12 cellular contexts compared by ENCODE assay signal in the genomic region with DNA sequence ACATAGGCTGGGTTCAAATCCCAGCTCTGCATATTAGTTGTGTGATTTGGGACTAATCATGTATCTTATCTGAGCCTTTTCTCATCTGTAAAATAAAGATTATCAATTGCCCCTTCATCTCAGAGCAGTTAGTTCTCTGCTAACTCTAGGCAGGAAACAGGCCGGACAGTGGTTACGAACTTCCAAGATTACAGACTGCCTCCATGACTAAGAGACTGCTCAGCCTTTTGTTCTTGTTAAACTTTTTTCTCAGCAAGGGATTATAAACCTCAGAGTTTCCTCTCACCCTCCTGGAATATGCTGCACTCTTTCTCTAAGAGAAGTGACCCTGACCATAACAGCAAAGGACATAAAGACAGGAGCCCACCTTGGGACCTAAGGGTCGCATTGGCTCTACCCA. TPM values are rescaled to one million over a fixed set of nuclear protein-coding genes. Genes with fewer than 3 reads are reported as not detected.
DNase-seq lines count a peak whose midpoint lies in the region; ATAC-seq and TF ChIP-seq lines count a peak whose summit lies in the region.
"Had no signal": no experiment of that assay in that cellular context is flagged by ENCODE, and none has a peak within 500 bp of the region (broad histone marks: within the 10 kb centered on the region; RNA-seq: fewer than 3 reads in every experiment).

No MANE protein-coding gene starts in this region.

- 12 to 16% methylated on average over 3 of the region's 3 CpGs for WGBS in GM23248 (ENCODE audit: low coverage in 1 of 2, low lambda C conversion rate in 2 of 2, missing lambda C conversion rate in 2 of 2), 2 experiments
- WGBS in tibial nerve, 2 donors, result 87 to 89% methylated on average over 3 of the region's 3 CpGs

- in situ Hi-C loops in GM23248 (cut with MboI), result no loop called here

- H3K4me1 ChIP-seq in GM23248 (ENCODE audit: insufficient read depth), result peaks cover 45% of the 10 kb centered on the region
- peaks cover 32% of the 10 kb centered on the region for H3K4me1 ChIP-seq in RWPE2 (ENCODE audit: insufficient read depth, poor library complexity, severe bottlenecking)
- peaks cover 29% of the 10 kb centered on the region for H3K4me1 ChIP-seq in osteoblast (ENCODE audit: insufficient read depth, low read length)
- H3K4me1 ChIP-seq in tibial nerve, result no peaks in the 10 kb centered on the region

- peak overlapping the region; percentile 25; the same call in 1 of the 2 replicates for H3K4me3 ChIP-seq in GM23248
- H3K4me3 ChIP-seq in RWPE2 (ENCODE audit: severe bottlenecking), result no peak overlapping the region
- no peak overlapping the region for H3K4me3 ChIP-seq in osteoblast (ENCODE audit: insufficient read depth, low read length)
- H3K4me3 ChIP-seq in tibial nerve, result no peak overlapping the region

- H3K9ac ChIP-seq in GM23248, result peak overlapping the region; percentile 44

- peak; percentile 92 for DNase-seq in GM23248
- DNase-seq in RWPE2 (ENCODE audit: low spot score), result no peak
- peak; percentile 74 for DNase-seq in osteoblast (ENCODE audit: insufficient read length, low spot score, missing footprints)
- DNase-seq in tibial nerve (ENCODE audit: low spot score in 2 of 2), result no peak
- DNase-seq: amniotic stem cell; Kasumi-1; naive thymus-derived CD8-positive, alpha-beta T cell; T1000 had no signal

- ATAC-seq in RWPE2 (ENCODE audit: low read depth), result peak; percentile 86
- peak; percentile 40 for ATAC-seq in esophagus mucosa
- ATAC-seq in GM18861 (IDR thresholded peaks at IDR 0.05; ENCODE audit: unreplicated experiment), result no peak
- ATAC-seq in HG03135 (IDR thresholded peaks at IDR 0.05; ENCODE audit: unreplicated experiment), result no peak
- no peak for ATAC-seq in GM21367 (IDR thresholded peaks at IDR 0.05; ENCODE audit: unreplicated experiment)
- ATAC-seq: naive thymus-derived CD8-positive, alpha-beta T cell had no signal

- peak overlapping the region; percentile 74 for H3K27ac ChIP-seq in GM23248
- H3K27ac ChIP-seq in RWPE2 (ENCODE audit: poor library complexity, severe bottlenecking), result peak overlapping the region; percentile 96
- peak overlapping the region; percentile 84 for H3K27ac ChIP-seq in osteoblast (ENCODE audit: low read depth, low read length)
- no peak overlapping the region for H3K27ac ChIP-seq in tibial nerve

- peaks cover 43% of the 10 kb centered on the region for H3F3A ChIP-seq in GM23248 (ENCODE audit: insufficient read depth)

- TF ChIP-seq EP300 in tibial nerve (IDR thresholded peaks at IDR 0.05), result no peak

- H3K9me2 ChIP-seq in GM23248 (ENCODE audit: insufficient read depth), result no peaks in the 10 kb centered on the region

- TF ChIP-seq CTCF in RWPE2 (IDR thresholded peaks at IDR 0.05; ENCODE audit: poor library complexity, severe bottlenecking) (no peak), osteoblast (IDR thresholded peaks at IDR 0.05; ENCODE audit: extremely low read depth, low read depth, low read length) (no peak), tibial nerve (IDR thresholded peaks at IDR 0.05) (no peak)

- no peaks in the 10 kb centered on the region for H4K20me1 ChIP-seq in GM23248 (ENCODE audit: insufficient read depth)
- peaks cover 34% of the 10 kb centered on the region for H4K20me1 ChIP-seq in osteoblast (ENCODE audit: insufficient read depth, low read length)

- H3K27me3 ChIP-seq in GM23248 (replicated peaks; ENCODE audit: insufficient read depth), result no peaks in the 10 kb centered on the region
- H3K27me3 ChIP-seq in RWPE2 (ENCODE audit: insufficient read depth, poor library complexity, severe bottlenecking), result no peaks in the 10 kb centered on the region
- H3K27me3 ChIP-seq in osteoblast (ENCODE audit: insufficient read depth, low read length), result no peaks in the 10 kb centered on the region
- no peaks in the 10 kb centered on the region for H3K27me3 ChIP-seq in tibial nerve

- H3K36me3 ChIP-seq in GM23248 (ENCODE audit: low read depth) (peaks cover 8% of the 10 kb centered on the region; the same call in 1 of the 2 replicates), RWPE2 (ENCODE audit: low read depth) (peaks cover 24% of the 10 kb centered on the region), osteoblast (ENCODE audit: insufficient read depth, low read length) (peaks cover 13% of the 10 kb centered on the region), tibial nerve (peaks cover 0 to 41% (median 0%) of the 10 kb centered on the region in 3 donors)

- H2AFZ ChIP-seq in GM23248 (no peak overlapping the region), osteoblast (ENCODE audit: low read length) (no peak overlapping the region)

- H3K4me2 ChIP-seq in GM23248 (ENCODE audit: unreplicated experiment) (peak overlapping the region; percentile 51), osteoblast (ENCODE audit: insufficient read depth, low read length) (peak overlapping the region; percentile 52)

- TF ChIP-seq POLR2A in tibial nerve (IDR thresholded peaks at IDR 0.05), result no peak

- no peaks in the 10 kb centered on the region for H3K9me3 ChIP-seq in GM23248 (ENCODE audit: low read depth)
- no peaks in the 10 kb centered on the region for H3K9me3 ChIP-seq in RWPE2 (ENCODE audit: severe bottlenecking)
- no peaks in the 10 kb centered on the region for H3K9me3 ChIP-seq in osteoblast (ENCODE audit: low read depth, low read length)
- H3K9me3 ChIP-seq in tibial nerve, result no peaks in the 10 kb centered on the region

- H3K79me2 ChIP-seq in GM23248 (ENCODE audit: insufficient read depth), result peaks cover 85% of the 10 kb centered on the region
- H3K79me2 ChIP-seq in osteoblast (ENCODE audit: insufficient read depth, low read length), result peaks cover 41% of the 10 kb centered on the region

RNA-seq across cellular contexts. Expression of a gene that starts 52.5 kb away (rescaled TPM):
- 21.5 and 34.7 TPM in 2 replicates for total RNA-seq in GM23248 (2014; rRNA removed; shearing (Covaris generic))
- 5.7 and 6.7 TPM in 2 replicates for polyA plus RNA-seq in GM23248 (2016; fragmentation: Nextera tagmentation; extraction: Ambion mirVana)
- total RNA-seq in esophagus mucosa (10.3 TPM), osteoblast (17.7 and 20.3 TPM in 2 replicates), tibial nerve (10 to 100 TPM; 19.3 to 49.2 (median 31.8) TPM)

Comparison
In these comparisons a context has a peak if more than half of its experiments do, and no peak if none do; other contexts are left out.
1. DNase-seq: peak in GM23248 (single experiment) and osteoblast (single experiment); none in RWPE2 (single experiment) and tibial nerve (0 of 2).
2. H3K27ac ChIP-seq: peak in GM23248 (single experiment), RWPE2 (single experiment) and osteoblast (single experiment); none in tibial nerve (0 of 4).
3. ATAC-seq: peak in RWPE2 (single experiment) and esophagus mucosa (single experiment); none in GM18861 (single experiment), HG03135 (single experiment) and GM21367 (single experiment).